Comparison of ENCODE assay signal across 29 cellular contexts in genomic region chr3:62539762-62540161, GRCh38.
"Had no signal": no experiment of that assay in that cellular context is flagged by ENCODE, and none has a peak within 500 bp of the region (broad histone marks: within the 10 kb centered on the region; RNA-seq: fewer than 3 reads in every experiment).

No MANE protein-coding gene starts in this region.

- H3K36me3 ChIP-seq: brain microvascular endothelial cell, esophagus squamous epithelium, gastroesophageal sphincter, heart right ventricle had no signal

- H3K4me1 ChIP-seq: esophagus squamous epithelium, gastroesophageal sphincter, heart right ventricle had no signal

- H3K36me3 Mint-ChIP-seq: activated naive CD8-positive, alpha-beta T cell had no signal

- ATAC-seq: activated T-cell treated with anti-CD3 and anti-CD28 coated beads, Interleukin-2, amount 50 U/mL, for 72 hours; effector memory CD8-positive, alpha-beta T cell; gastroesophageal sphincter; heart right ventricle had no signal

- H3K4me3 ChIP-seq: esophagus squamous epithelium, gastroesophageal sphincter, heart right ventricle, hepatocyte had no signal

- H3K27me3 ChIP-seq: gastroesophageal sphincter, heart right ventricle had no signal

- H3K27ac ChIP-seq: brain microvascular endothelial cell, esophagus squamous epithelium, gastroesophageal sphincter, heart right ventricle, hepatocyte had no signal

- H3K27ac Mint-ChIP-seq: activated CD4-positive, alpha-beta memory T cell treated with anti-CD3 and anti-CD28 coated beads, Interleukin-2, amount 10 ng/mL, durations not matched to agents 7 days and 5 days; activated CD4-positive, alpha-beta T cell treated with anti-CD3 and anti-CD28 coated beads, Interleukin-2, amount 10 ng/mL, durations not matched to agents 7 days and 5 days; activated naive CD8-positive, alpha-beta T cell; activated T-cell treated with anti-CD3 and anti-CD28 coated beads, Interleukin-2, amount 50 U/mL, for 24 hours; activated T-cell treated with anti-CD3 and anti-CD28 coated beads, Interleukin-2, amount 50 U/mL, for 72 hours; effector memory CD8-positive, alpha-beta T cell had no signal

- H3K4me3 Mint-ChIP-seq: activated CD4-positive, alpha-beta memory T cell treated with anti-CD3 and anti-CD28 coated beads, Interleukin-2, amount 10 ng/mL, durations not matched to agents 7 days and 5 days; activated CD4-positive, alpha-beta T cell treated with anti-CD3 and anti-CD28 coated beads, Interleukin-2, amount 10 ng/mL, durations not matched to agents 7 days and 5 days; activated naive CD8-positive, alpha-beta T cell; activated T-cell treated with anti-CD3 and anti-CD28 coated beads, Interleukin-2, amount 50 U/mL, for 24 hours; activated T-cell treated with anti-CD3 and anti-CD28 coated beads, Interleukin-2, amount 50 U/mL, for 72 hours; central memory CD8-positive, alpha-beta T cell; effector memory CD8-positive, alpha-beta T cell had no signal

- DNase-seq: activated CD4-positive, alpha-beta memory T cell treated with anti-CD3 and anti-CD28 coated beads, Interleukin-2, amount 10 ng/mL, durations not matched to agents 7 days and 5 days; activated CD4-positive, alpha-beta T cell treated with anti-CD3 and anti-CD28 coated beads for 1 hour; activated CD4-positive, alpha-beta T cell treated with anti-CD3 and anti-CD28 coated beads for 4 hours; activated CD4-positive, alpha-beta T cell treated with anti-CD3 and anti-CD28 coated beads, Interleukin-2, amount 10 ng/mL, durations not matched to agents 7 days and 5 days; activated CD4-positive, alpha-beta T cell treated with anti-CD3 and anti-CD28 coated beads, Interleukin-2, amount 50 U/mL, for 4 hours; activated CD8-positive, alpha-beta memory T cell treated with anti-CD3 and anti-CD28 coated beads, Interleukin-2, amount 50 U/mL, for 48 hours; activated effector memory CD4-positive, alpha-beta T cell treated with Interleukin-2 at 50 U/mL for 16 hours; activated gamma-delta T cell treated with Interleukin-2 at 50 U/mL for 16 hours; activated naive CD4-positive, alpha-beta T cell treated with anti-CD3 and anti-CD28 coated beads, Interleukin-2, amount 50 U/mL, for 16 hours; activated naive CD4-positive, alpha-beta T cell treated with Interleukin-2 at 50 U/mL for 16 hours; activated T-cell treated with anti-CD3 and anti-CD28 coated beads for 4 hours; activated T-cell treated with anti-CD3 and anti-CD28 coated beads, Interleukin-2, amount 50 U/mL, for 24 hours; activated T-cell treated with anti-CD3 and anti-CD28 coated beads, Interleukin-2, amount 50 U/mL, for 72 hours; amniotic stem cell; anterior cingulate cortex; brain microvascular endothelial cell; cortex of kidney; dermis blood vessel endothelial cell; effector CD4-positive, alpha-beta T cell; effector memory CD8-positive, alpha-beta T cell; erythroblast; esophagus squamous epithelium; foreskin melanocyte; heart right ventricle; T-helper 2 cell had no signal

- H3K27me3 Mint-ChIP-seq: activated CD4-positive, alpha-beta memory T cell treated with anti-CD3 and anti-CD28 coated beads, Interleukin-2, amount 10 ng/mL, durations not matched to agents 7 days and 5 days; activated T-cell treated with anti-CD3 and anti-CD28 coated beads, Interleukin-2, amount 50 U/mL, for 24 hours; central memory CD8-positive, alpha-beta T cell; effector memory CD8-positive, alpha-beta T cell had no signal

- H3K9me3 Mint-ChIP-seq: activated CD4-positive, alpha-beta memory T cell treated with anti-CD3 and anti-CD28 coated beads, Interleukin-2, amount 10 ng/mL, durations not matched to agents 7 days and 5 days; activated CD4-positive, alpha-beta T cell treated with anti-CD3 and anti-CD28 coated beads, Interleukin-2, amount 10 ng/mL, durations not matched to agents 7 days and 5 days; activated T-cell treated with anti-CD3 and anti-CD28 coated beads, Interleukin-2, amount 50 U/mL, for 24 hours; activated T-cell treated with anti-CD3 and anti-CD28 coated beads, Interleukin-2, amount 50 U/mL, for 72 hours had no signal

- H3K9me3 ChIP-seq: esophagus squamous epithelium, gastroesophageal sphincter, heart right ventricle had no signal

- H3K4me1 Mint-ChIP-seq: activated CD4-positive, alpha-beta memory T cell treated with anti-CD3 and anti-CD28 coated beads, Interleukin-2, amount 10 ng/mL, durations not matched to agents 7 days and 5 days; activated CD4-positive, alpha-beta T cell treated with anti-CD3 and anti-CD28 coated beads, Interleukin-2, amount 10 ng/mL, durations not matched to agents 7 days and 5 days; central memory CD8-positive, alpha-beta T cell had no signal
